24 cellular contexts compared by ENCODE assay signal in the genomic region with DNA sequence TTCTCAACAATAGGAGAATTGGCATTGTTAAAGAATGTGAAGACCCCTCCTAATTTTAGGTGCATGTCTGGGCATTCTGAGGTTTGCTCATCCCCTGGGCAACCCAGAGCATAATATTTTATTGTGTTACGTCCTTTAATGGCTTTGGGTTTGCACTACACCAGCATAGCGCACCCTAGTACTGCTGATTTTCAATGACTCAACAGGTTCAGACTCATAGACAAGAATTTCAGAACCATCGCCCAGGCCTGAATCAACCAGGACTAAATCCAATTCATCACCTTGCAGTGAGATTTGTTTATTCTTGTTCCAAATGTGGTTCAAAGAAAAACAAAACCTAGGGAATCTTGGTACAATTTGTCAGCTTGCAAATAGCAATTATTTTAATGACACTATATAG.
DNase-seq lines count a peak whose midpoint lies in the region; ATAC-seq and TF ChIP-seq lines count a peak whose summit lies in the region.
"Had no signal": no experiment of that assay in that cellular context is flagged by ENCODE, and none has a peak within 500 bp of the region (broad histone marks: within the 10 kb centered on the region; RNA-seq: fewer than 3 reads in every experiment).

No MANE protein-coding gene starts in this region.

- TF ChIP-seq CTCF in MCF 10A (IDR thresholded peaks at IDR 0.05; ENCODE audit: unreplicated experiment) (no peak), breast epithelium (IDR thresholded peaks at IDR 0.05) (no peak), gastroesophageal sphincter (IDR thresholded peaks at IDR 0.05) (no peak), thyroid gland (IDR thresholded peaks at IDR 0.05) (no peak)

- peaks cover 45% of the 10 kb centered on the region for H3K4me1 Mint-ChIP-seq in MCF 10A (ENCODE audit: insufficient read depth, unreplicated experiment)
- H3K4me1 Mint-ChIP-seq: activated CD4-positive, alpha-beta T cell treated with anti-CD3 and anti-CD28 coated beads, Interleukin-2, amount 10 ng/mL, durations not matched to agents 7 days and 5 days; central memory CD8-positive, alpha-beta T cell; naive B cell; stimulated activated naive CD8-positive, alpha-beta T cell treated with anti-CD3 and anti-CD28 coated beads, Interleukin-15, amount 100 ng/mL, for 72 hours had no signal

- no peaks in the 10 kb centered on the region for H3K9me3 Mint-ChIP-seq in MCF 10A (ENCODE audit: unreplicated experiment)
- H3K9me3 Mint-ChIP-seq: activated CD4-positive, alpha-beta T cell treated with anti-CD3 and anti-CD28 coated beads, Interleukin-2, amount 10 ng/mL, durations not matched to agents 7 days and 5 days; central memory CD8-positive, alpha-beta T cell; naive B cell; stimulated activated naive CD8-positive, alpha-beta T cell treated with anti-CD3 and anti-CD28 coated beads, Interleukin-15, amount 100 ng/mL, for 72 hours had no signal

- POLR2A ChIA-PET in MCF 10A (lab: Yijun Ruan, JAX), result interaction anchor here (0.6 to 4.3 kb wide), 13 partner anchors 8 to 289 kb away, joined by 3 to 28 read pairs (median 7); a partner anchor contains a TSS

- H3K9me3 ChIP-seq in breast epithelium (no peaks in the 10 kb centered on the region), SJSA1 (replicated peaks) (no peaks in the 10 kb centered on the region), gastroesophageal sphincter (no peaks in the 10 kb centered on the region), thyroid gland (no peaks in the 10 kb centered on the region)
- H3K9me3 ChIP-seq: heart left ventricle, pancreas, sigmoid colon, upper lobe of right lung had no signal

- no TSS peak for BruUV-seq in MCF 10A (replicated peaks; lab: Mats Ljungman, UMichigan)

- no peak for TF ChIP-seq POLR2A in breast epithelium (IDR thresholded peaks at IDR 0.05)
- TF ChIP-seq POLR2A in gastroesophageal sphincter (IDR thresholded peaks at IDR 0.05), result no peak
- no peak for TF ChIP-seq POLR2A in thyroid gland (IDR thresholded peaks at IDR 0.05)

- no peak for TF ChIP-seq EP300 in gastroesophageal sphincter (IDR thresholded peaks at IDR 0.05)

- ATAC-seq in GM21447 (IDR thresholded peaks at IDR 0.05; ENCODE audit: unreplicated experiment), result no peak
- ATAC-seq in gastroesophageal sphincter, result no peak
- ATAC-seq: heart left ventricle; pancreas; Right ventricle myocardium inferior; stimulated activated naive CD8-positive, alpha-beta T cell treated with anti-CD3 and anti-CD28 coated beads, Interleukin-15, amount 100 ng/mL, for 72 hours; upper lobe of right lung had no signal

- no peak overlapping the region for H3K4me3 Mint-ChIP-seq in MCF 10A (ENCODE audit: unreplicated experiment)
- H3K4me3 Mint-ChIP-seq: activated CD4-positive, alpha-beta T cell treated with anti-CD3 and anti-CD28 coated beads, Interleukin-2, amount 10 ng/mL, durations not matched to agents 7 days and 5 days; central memory CD8-positive, alpha-beta T cell; naive B cell; stimulated activated naive CD8-positive, alpha-beta T cell treated with anti-CD3 and anti-CD28 coated beads, Interleukin-15, amount 100 ng/mL, for 72 hours had no signal

- CTCF ChIA-PET in MCF 10A (lab: Yijun Ruan, JAX), result interaction anchor here (0.6 to 2.6 kb wide), 2 partner anchors 79 to 289 kb away, joined by 3 to 7 read pairs; a partner anchor contains a TSS

- DNase-seq in MCF 10A (ENCODE audit: unreplicated experiment) (peak; percentile 43), breast epithelium (ENCODE audit: low spot score in 2 of 2) (no peak), SJSA1 (ENCODE audit: low read depth in 1 of 2, low spot score in 2 of 2) (no peak), glomerular visceral epithelial cell (ENCODE audit: extremely low spot score) (peak; percentile 72), SKM-1 (lab: John Stamatoyannopoulos, UW; ENCODE audit: unreplicated experiment) (no peak), thyroid gland (no peak)
- DNase-seq: activated CD4-positive, alpha-beta T cell treated with anti-CD3 and anti-CD28 coated beads, Interleukin-2, amount 10 ng/mL, durations not matched to agents 7 days and 5 days; activated CD8-positive, alpha-beta memory T cell treated with anti-CD3 and anti-CD28 coated beads, Interleukin-2, amount 50 U/mL, for 4 hours; activated effector memory CD4-positive, alpha-beta T cell treated with anti-CD3 and anti-CD28 coated beads, Interleukin-2, amount 50 U/mL, for 16 hours; C1 segment of cervical spinal cord; heart left ventricle; MV-4-11; naive B cell; NCI-H2029; NCI-H510A; pancreas; sigmoid colon; stimulated activated naive CD8-positive, alpha-beta T cell treated with anti-CD3 and anti-CD28 coated beads, Interleukin-15, amount 100 ng/mL, for 72 hours; upper lobe of right lung had no signal

- H3K4me3 ChIP-seq in breast epithelium, result no peak overlapping the region
- H3K4me3 ChIP-seq in SJSA1, result no peak overlapping the region
- H3K4me3 ChIP-seq in gastroesophageal sphincter, result no peak overlapping the region
- no peak overlapping the region for H3K4me3 ChIP-seq in thyroid gland (replicated peaks in 1 of 3)
- H3K4me3 ChIP-seq: heart left ventricle, pancreas, sigmoid colon, upper lobe of right lung had no signal

- H3K4me1 ChIP-seq in breast epithelium, result no peaks in the 10 kb centered on the region
- peaks cover 90% of the 10 kb centered on the region for H3K4me1 ChIP-seq in SJSA1 (replicated peaks)
- H3K4me1 ChIP-seq in gastroesophageal sphincter, result no peaks in the 10 kb centered on the region
- H3K4me1 ChIP-seq in thyroid gland, result no peaks in the 10 kb centered on the region
- H3K4me1 ChIP-seq: pancreas, upper lobe of right lung had no signal

- H3K27me3 ChIP-seq in breast epithelium, result no peaks in the 10 kb centered on the region
- no peaks in the 10 kb centered on the region for H3K27me3 ChIP-seq in SJSA1 (replicated peaks)
- H3K27me3 ChIP-seq in gastroesophageal sphincter, result no peaks in the 10 kb centered on the region
- no peaks in the 10 kb centered on the region for H3K27me3 ChIP-seq in thyroid gland
- H3K27me3 ChIP-seq: heart left ventricle, pancreas, sigmoid colon, upper lobe of right lung had no signal

- peak overlapping the region; percentile 91 for H3K27ac Mint-ChIP-seq in MCF 10A (ENCODE audit: low read depth, unreplicated experiment)
- H3K27ac Mint-ChIP-seq: activated CD4-positive, alpha-beta T cell treated with anti-CD3 and anti-CD28 coated beads, Interleukin-2, amount 10 ng/mL, durations not matched to agents 7 days and 5 days; naive B cell; stimulated activated naive CD8-positive, alpha-beta T cell treated with anti-CD3 and anti-CD28 coated beads, Interleukin-15, amount 100 ng/mL, for 72 hours had no signal

- 83% methylated on average over 3 of the region's 3 CpGs; no CpG with 5 or more reads in 1 of the 2 donors for WGBS in gastroesophageal sphincter (ENCODE audit: low coverage in 1 of 2), 2 donors
- WGBS in thyroid gland, 2 donors, result 97% methylated on average over 3 of the region's 3 CpGs

- intact Hi-C loops in MCF 10A (cut with micrococcal nuclease), result no loop called here
- intact Hi-C loops in breast epithelium (cut with DNase I; ENCODE audit: low total_unique reads), result no loop called here
- intact Hi-C loops in thyroid gland (cut with DNase I), result no loop called here

- no peaks in the 10 kb centered on the region for H3K27me3 Mint-ChIP-seq in MCF 10A (ENCODE audit: insufficient read depth, unreplicated experiment)
- H3K27me3 Mint-ChIP-seq: activated CD4-positive, alpha-beta T cell treated with anti-CD3 and anti-CD28 coated beads, Interleukin-2, amount 10 ng/mL, durations not matched to agents 7 days and 5 days; central memory CD8-positive, alpha-beta T cell; stimulated activated naive CD8-positive, alpha-beta T cell treated with anti-CD3 and anti-CD28 coated beads, Interleukin-15, amount 100 ng/mL, for 72 hours had no signal

- H3K27ac ChIP-seq in breast epithelium, result no peak overlapping the region
- peak overlapping the region; percentile 96 for H3K27ac ChIP-seq in SJSA1
- no peak overlapping the region for H3K27ac ChIP-seq in gastroesophageal sphincter
- no peak overlapping the region for H3K27ac ChIP-seq in thyroid gland
- H3K27ac ChIP-seq: 22Rv1, heart left ventricle, pancreas, sigmoid colon, upper lobe of right lung had no signal

- H3K36me3 Mint-ChIP-seq in MCF 10A (ENCODE audit: insufficient read depth, unreplicated experiment), result no peaks in the 10 kb centered on the region
- H3K36me3 Mint-ChIP-seq: naive B cell had no signal

- no peaks in the 10 kb centered on the region for H3K36me3 ChIP-seq in breast epithelium
- no peaks in the 10 kb centered on the region for H3K36me3 ChIP-seq in SJSA1
- no peaks in the 10 kb centered on the region for H3K36me3 ChIP-seq in gastroesophageal sphincter
- no peaks in the 10 kb centered on the region for H3K36me3 ChIP-seq in thyroid gland
- H3K36me3 ChIP-seq: heart left ventricle, pancreas, sigmoid colon, upper lobe of right lung had no signal

Comparison
In these comparisons a context has a peak if more than half of its experiments do, and no peak if none do; other contexts are left out.
1. DNase-seq: peak in MCF 10A (single experiment) and glomerular visceral epithelial cell (single experiment); none in breast epithelium (0 of 2), SJSA1 (0 of 2), SKM-1 (single experiment) and thyroid gland (0 of 2).